Comparison of ENCODE assay signal across 15 cellular contexts in the genomic region with DNA sequence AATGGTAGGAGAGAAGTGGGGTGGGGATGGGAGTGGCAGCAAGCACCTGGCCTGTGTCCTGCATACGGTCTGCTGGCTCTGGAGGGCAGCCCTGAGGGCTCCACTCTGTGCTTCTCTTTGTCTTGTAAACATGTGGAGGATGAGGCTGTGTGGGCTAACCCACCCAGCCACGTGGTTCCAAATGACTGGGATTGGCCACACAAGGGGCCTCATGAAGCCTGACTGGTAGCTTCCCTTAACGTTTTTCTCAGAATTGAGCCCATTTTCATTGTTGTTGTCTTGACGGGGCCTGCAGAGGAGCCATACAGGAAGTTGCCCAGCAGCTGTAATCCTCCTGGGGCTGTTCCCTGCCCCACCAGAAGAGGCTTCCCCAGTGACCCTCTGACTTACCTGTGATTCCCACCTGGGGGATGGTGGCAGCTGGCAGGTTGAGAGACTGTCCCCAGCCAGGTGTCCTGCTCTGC. TPM values are rescaled to one million over a fixed set of nuclear protein-coding genes. Genes with fewer than 3 reads are reported as not detected.
A peak's percentile ranks its signal among the peaks of the same experiment; 100 is the strongest.
DNase-seq lines count a peak whose midpoint lies in the region; ATAC-seq and TF ChIP-seq lines count a peak whose summit lies in the region.
"Had no signal": no experiment of that assay in that cellular context is flagged by ENCODE, and none has a peak within 500 bp of the region (broad histone marks: within the 10 kb centered on the region; RNA-seq: fewer than 3 reads in every experiment).

No MANE protein-coding gene starts in this region.

- peak; percentile 40 for DNase-seq in activated CD4-positive, alpha-beta T cell treated with anti-CD3 and anti-CD28 coated beads, Interleukin-2, amount 10 ng/mL, durations not matched to agents 7 days and 5 days
- DNase-seq in activated CD4-positive, alpha-beta T cell treated with anti-CD3 and anti-CD28 coated beads, Interleukin-2, amount 50 U/mL, for 1 hour = no peak
- no peak for DNase-seq in H9
- no peak for DNase-seq in gastrocnemius medialis
- DNase-seq in stimulated activated naive CD4-positive, alpha-beta T cell treated with Interleukin-2 at 50 U/mL for 16 hours (lab: John Stamatoyannopoulos, UW) = no peak
- DNase-seq in foreskin fibroblast = no peak
- DNase-seq in glutamatergic neuron = no peak
- DNase-seq: activated gamma-delta T cell treated with Interleukin-2 at 50 U/mL for 16 hours, occipital lobe, SW 1271, upper lobe of right lung had no signal

- no peak for TF ChIP-seq CTCF in H9 (conservative IDR thresholded peaks at IDR 0.05)
- no peak for TF ChIP-seq CTCF in gastrocnemius medialis (IDR thresholded peaks at IDR 0.05 in 4 of 5, conservative IDR thresholded peaks at IDR 0.05 in 1 of 5)
- TF ChIP-seq CTCF in foreskin fibroblast (IDR thresholded peaks at IDR 0.05; ENCODE audit: low read depth, low read length) = no peak
- TF ChIP-seq CTCF in glutamatergic neuron (IDR thresholded peaks at IDR 0.05; ENCODE audit: partially characterized antibody, unreplicated experiment) = no peak

- H3K23me2 ChIP-seq in H9 (ENCODE audit: insufficient read length, low read depth, low read length, poor library complexity, severe bottlenecking) = no peaks in the 10 kb centered on the region

- no peak overlapping the region for H3K4ac ChIP-seq in H9 (ENCODE audit: low read depth, low read length)

- no peak overlapping the region for H2BK5ac ChIP-seq in H9 (ENCODE audit: insufficient read length, low read length)

- no peak for TF ChIP-seq POLR2A in gastrocnemius medialis (IDR thresholded peaks at IDR 0.05)

- H3K9ac ChIP-seq in H9 (ENCODE audit: extremely low read depth, insufficient read length, low read length) = no peak overlapping the region

- H3K36me3 ChIP-seq in gastrocnemius medialis = peaks cover 0 to 81% of the 10 kb centered on the region in 2 donors

- POLR2A ChIA-PET in activated CD4-positive, alpha-beta T cell treated with anti-CD3 and anti-CD28 coated beads, Interleukin-2, amount 10 ng/mL, durations not matched to agents 7 days and 5 days (lab: Charles Lee) = no interaction called here

- no peak overlapping the region for H3K56ac ChIP-seq in H9 (ENCODE audit: insufficient read length, low read depth, low read length)

- no peak overlapping the region for H3K27ac ChIP-seq in H9 (ENCODE audit: insufficient read length, low read depth, low read length)
- peak overlapping the region; percentile 72 to 88 (median 81) for H3K27ac ChIP-seq in gastrocnemius medialis
- H3K27ac ChIP-seq: esophagus muscularis mucosa, HL-60, upper lobe of right lung had no signal

- no peak overlapping the region for H4K5ac ChIP-seq in H9 (ENCODE audit: insufficient read length, low read depth, low read length)

- peaks cover 67% of the 10 kb centered on the region for H3K36me3 Mint-ChIP-seq in activated CD4-positive, alpha-beta T cell treated with anti-CD3 and anti-CD28 coated beads, Interleukin-2, amount 10 ng/mL, durations not matched to agents 7 days and 5 days (ENCODE audit: low read depth)
- peaks cover 64 to 96% (median 93%) of the 10 kb centered on the region in 3 experiments for H3K36me3 Mint-ChIP-seq in H9 (ENCODE audit: insufficient read depth in 1 of 3, low read depth in 3 of 3)
- peaks cover 97% of the 10 kb centered on the region for H3K36me3 Mint-ChIP-seq in activated T-helper 17 cell treated with anti-CD3 and anti-CD28 coated beads, Interleukin-2, amount 50 U/mL, for 72 hours (ENCODE audit: low read depth)
- H3K36me3 Mint-ChIP-seq in glutamatergic neuron (ENCODE audit: unreplicated experiment) = no peaks in the 10 kb centered on the region

- no peak overlapping the region for H3K18ac ChIP-seq in H9 (ENCODE audit: insufficient read length, low read depth, low read length)

- peak; percentile 86 for ATAC-seq in activated T-helper 17 cell treated with anti-CD3 and anti-CD28 coated beads, Interleukin-2, amount 50 U/mL, for 72 hours (replicated peaks)
- no peak for ATAC-seq in gastrocnemius medialis
- ATAC-seq: upper lobe of right lung had no signal

- H2BK15ac ChIP-seq in H9 (ENCODE audit: low read depth, low read length) = no peak overlapping the region

- H3K14ac ChIP-seq in H9 (ENCODE audit: insufficient read depth, low read length) = no peak overlapping the region

- H3K9me3 Mint-ChIP-seq in activated CD4-positive, alpha-beta T cell treated with anti-CD3 and anti-CD28 coated beads, Interleukin-2, amount 10 ng/mL, durations not matched to agents 7 days and 5 days = no peaks in the 10 kb centered on the region
- H3K9me3 Mint-ChIP-seq in H9 = no peaks in the 10 kb centered on the region
- no peaks in the 10 kb centered on the region for H3K9me3 Mint-ChIP-seq in activated T-helper 17 cell treated with anti-CD3 and anti-CD28 coated beads, Interleukin-2, amount 50 U/mL, for 72 hours
- peaks cover 4% of the 10 kb centered on the region for H3K9me3 Mint-ChIP-seq in glutamatergic neuron (ENCODE audit: unreplicated experiment)

- peak overlapping the region; percentile 91 for H3K27ac Mint-ChIP-seq in activated CD4-positive, alpha-beta T cell treated with anti-CD3 and anti-CD28 coated beads, Interleukin-2, amount 10 ng/mL, durations not matched to agents 7 days and 5 days
- peak overlapping the region in 2 of 3 experiments; percentile 46 to 91; a peak in 4 of 7 replicates for H3K27ac Mint-ChIP-seq in H9
- peak overlapping the region; percentile 92 for H3K27ac Mint-ChIP-seq in activated T-helper 17 cell treated with anti-CD3 and anti-CD28 coated beads, Interleukin-2, amount 50 U/mL, for 72 hours
- H3K27ac Mint-ChIP-seq in glutamatergic neuron (ENCODE audit: unreplicated experiment) = no peak overlapping the region

- no peak overlapping the region for H2BK20ac ChIP-seq in H9 (ENCODE audit: low read depth, low read length, poor library complexity, severe bottlenecking)

- no peak overlapping the region for H3T11ph ChIP-seq in H9 (ENCODE audit: low read length)

- CTCF ChIA-PET in activated CD4-positive, alpha-beta T cell treated with anti-CD3 and anti-CD28 coated beads, Interleukin-2, amount 10 ng/mL, durations not matched to agents 7 days and 5 days (lab: Charles Lee) = interaction anchor here (0.7 to 3.6 kb wide), 4 partner anchors 9 to 50 kb away, joined by 3 to 13 read pairs (median 4); a partner anchor contains a TSS

- WGBS in H9 (ENCODE audit: extremely low coverage, insufficient read length, low lambda C conversion rate) = no CpG with 5 or more reads among the region's 4 CpGs

- in situ Hi-C loops in gastrocnemius medialis (cut with MboI; ENCODE audit: low sequenced_read_pairs in 4 of 4) = no loop called here

- no peak overlapping the region for H2AK5ac ChIP-seq in H9 (ENCODE audit: insufficient read length, low read length)

- H4K8ac ChIP-seq in H9 (replicated peaks; ENCODE audit: insufficient read length, low read depth, low read length) = no peak overlapping the region

- no peak overlapping the region for H3K4me2 ChIP-seq in H9 (ENCODE audit: insufficient read depth, insufficient read length, low read length)

- H3K4me3 ChIP-seq in gastrocnemius medialis (no peak overlapping the region), foreskin fibroblast (ENCODE audit: low read depth in 1 of 2, low read length in 2 of 2) (no peak overlapping the region)
- H3K4me3 ChIP-seq: esophagus muscularis mucosa, lung, upper lobe of right lung had no signal

- H3K27me3 ChIP-seq in H9 (ENCODE audit: insufficient read depth, low read length) (no peaks in the 10 kb centered on the region), gastrocnemius medialis (no peaks in the 10 kb centered on the region)
- H3K27me3 ChIP-seq: esophagus muscularis mucosa, upper lobe of right lung had no signal

- intact Hi-C loops in gastrocnemius medialis (cut with DNase I; ENCODE audit: low total_unique reads) = no loop called here

- H3K79me1 ChIP-seq in H9 (ENCODE audit: insufficient read depth, low read depth, low read length, poor library complexity, severe bottlenecking) = no peaks in the 10 kb centered on the region

- H3K23ac ChIP-seq in H9 (ENCODE audit: insufficient read length, low read depth, low read length) = no peak overlapping the region

- no peaks in the 10 kb centered on the region for H4K20me1 ChIP-seq in H9 (ENCODE audit: control insufficient read depth, insufficient read depth, insufficient read length)

- H3K4me3 Mint-ChIP-seq in activated CD4-positive, alpha-beta T cell treated with anti-CD3 and anti-CD28 coated beads, Interleukin-2, amount 10 ng/mL, durations not matched to agents 7 days and 5 days = peak overlapping the region; percentile 45
- H3K4me3 Mint-ChIP-seq in H9 = no peak overlapping the region
- H3K4me3 Mint-ChIP-seq in activated T-helper 17 cell treated with anti-CD3 and anti-CD28 coated beads, Interleukin-2, amount 50 U/mL, for 72 hours = peak overlapping the region; percentile 31
- no peak overlapping the region for H3K4me3 Mint-ChIP-seq in glutamatergic neuron (ENCODE audit: unreplicated experiment)

- no peaks in the 10 kb centered on the region for H3K27me3 Mint-ChIP-seq in activated CD4-positive, alpha-beta T cell treated with anti-CD3 and anti-CD28 coated beads, Interleukin-2, amount 10 ng/mL, durations not matched to agents 7 days and 5 days
- H3K27me3 Mint-ChIP-seq in H9 (ENCODE audit: low read depth) (no peaks in the 10 kb centered on the region), glutamatergic neuron (ENCODE audit: unreplicated experiment) (peaks cover 13% of the 10 kb centered on the region)
- no peaks in the 10 kb centered on the region for H3K27me3 Mint-ChIP-seq in activated T-helper 17 cell treated with anti-CD3 and anti-CD28 coated beads, Interleukin-2, amount 50 U/mL, for 72 hours

- no peaks in the 10 kb centered on the region for H3K79me2 ChIP-seq in H9 (ENCODE audit: insufficient read depth, low read length)

- no peak overlapping the region for H2BK120ac ChIP-seq in H9 (ENCODE audit: low read depth, low read length, poor library complexity, severe bottlenecking)

- H4K91ac ChIP-seq in H9 (ENCODE audit: insufficient read length, low read depth, low read length) = no peak overlapping the region

- H3K4me1 ChIP-seq in H9 (ENCODE audit: insufficient read depth, low read length) = no peaks in the 10 kb centered on the region
- H3K4me1 ChIP-seq in gastrocnemius medialis = peaks cover 14 to 25% of the 10 kb centered on the region in 2 donors
- H3K4me1 ChIP-seq: upper lobe of right lung had no signal

- H3K4me1 Mint-ChIP-seq in activated CD4-positive, alpha-beta T cell treated with anti-CD3 and anti-CD28 coated beads, Interleukin-2, amount 10 ng/mL, durations not matched to agents 7 days and 5 days = peaks cover 42% of the 10 kb centered on the region
- H3K4me1 Mint-ChIP-seq in H9 = peaks cover 11 to 14% of the 10 kb centered on the region in 2 experiments; a peak in 3 of 4 replicates
- H3K4me1 Mint-ChIP-seq in activated T-helper 17 cell treated with anti-CD3 and anti-CD28 coated beads, Interleukin-2, amount 50 U/mL, for 72 hours = peaks cover 6% of the 10 kb centered on the region
- H3K4me1 Mint-ChIP-seq in glutamatergic neuron (ENCODE audit: low read depth, unreplicated experiment) = peaks cover 24% of the 10 kb centered on the region

- no peak overlapping the region for H2AFZ ChIP-seq in H9 (ENCODE audit: low read length)

- no peak overlapping the region for H2BK12ac ChIP-seq in H9 (ENCODE audit: insufficient read length, low read depth, low read length)

- no peaks in the 10 kb centered on the region for H3K9me3 ChIP-seq in H9 (ENCODE audit: control insufficient read depth, low read depth, low read length)
- no peaks in the 10 kb centered on the region for H3K9me3 ChIP-seq in gastrocnemius medialis
- H3K9me3 ChIP-seq: esophagus muscularis mucosa, upper lobe of right lung had no signal

RNA-seq across cellular contexts. Expression of a gene that starts 18.0 kb away (rescaled TPM):
- total RNA-seq in activated CD4-positive, alpha-beta T cell treated with anti-CD3 and anti-CD28 coated beads, Interleukin-2, amount 10 ng/mL, durations not matched to agents 7 days and 5 days = 1 to 10 TPM; 9.0 to 9.9 TPM
- 9.0 and 9.8 TPM in 2 replicates for total RNA-seq in H9 (2021)
- total RNA-seq in activated T-helper 17 cell treated with anti-CD3 and anti-CD28 coated beads, Interleukin-2, amount 50 U/mL, for 72 hours = 1 to 10 TPM; 5.0 to 9.3 TPM
- 1 to 10 TPM in 3 of 4 donors, under 1 TPM in 1; 0.72 to 1.5 (median 1.3) TPM for total RNA-seq in gastrocnemius medialis
- 1.2 TPM for total RNA-seq in glutamatergic neuron (ENCODE audit: unreplicated experiment)
- total RNA-seq: esophagus muscularis mucosa had no signal

RNA-seq across cellular contexts. Expression of a gene that starts 34.0 kb away (rescaled TPM):
- 10 to 100 TPM; 91.4 to 92.6 TPM for total RNA-seq in activated CD4-positive, alpha-beta T cell treated with anti-CD3 and anti-CD28 coated beads, Interleukin-2, amount 10 ng/mL, durations not matched to agents 7 days and 5 days
- total RNA-seq in H9 (2021) = 132 and 136 TPM in 2 replicates
- total RNA-seq in activated T-helper 17 cell treated with anti-CD3 and anti-CD28 coated beads, Interleukin-2, amount 50 U/mL, for 72 hours = 10 to 100 TPM; 51.4 to 70.1 TPM
- total RNA-seq in gastrocnemius medialis = 10 to 100 TPM; 37.8 to 65.6 (median 55.2) TPM
- 227 TPM for total RNA-seq in glutamatergic neuron (ENCODE audit: unreplicated experiment)

RNA-seq across cellular contexts. Expression of a gene that starts 36.9 kb away (rescaled TPM):
- 1 to 10 TPM; 7.8 to 8.8 TPM for total RNA-seq in activated CD4-positive, alpha-beta T cell treated with anti-CD3 and anti-CD28 coated beads, Interleukin-2, amount 10 ng/mL, durations not matched to agents 7 days and 5 days
- total RNA-seq in H9 (2021) = 12.1 and 15.0 TPM in 2 replicates
- total RNA-seq in activated T-helper 17 cell treated with anti-CD3 and anti-CD28 coated beads, Interleukin-2, amount 50 U/mL, for 72 hours = 1 to 10 TPM; 3.8 to 5.9 TPM
- 10 to 100 TPM in 1 of 4 donors, 1 to 10 TPM in 3; 2.4 to 19.0 (median 6.2) TPM for total RNA-seq in gastrocnemius medialis
- 52.4 TPM for total RNA-seq in glutamatergic neuron (ENCODE audit: unreplicated experiment)

RNA-seq across cellular contexts. Expression of a gene that starts 48.1 kb away (rescaled TPM):
- under 1 TPM; 0.27 to 0.50 TPM for total RNA-seq in activated CD4-positive, alpha-beta T cell treated with anti-CD3 and anti-CD28 coated beads, Interleukin-2, amount 10 ng/mL, durations not matched to agents 7 days and 5 days
- 4.9 and 5.3 TPM in 2 replicates for total RNA-seq in H9 (2021)
- total RNA-seq in activated T-helper 17 cell treated with anti-CD3 and anti-CD28 coated beads, Interleukin-2, amount 50 U/mL, for 72 hours = under 1 TPM; 0.45 to 0.50 TPM
- total RNA-seq in gastrocnemius medialis = 1 to 10 TPM in 2 of 4 donors, under 1 TPM in 1, not detected in 1; 0.91 to 3.6 (median 1.4) TPM
- total RNA-seq in glutamatergic neuron (ENCODE audit: unreplicated experiment) = 28.8 TPM

RNA-seq across cellular contexts. Expression of a gene that starts 53.0 kb away (rescaled TPM):
- 10 to 100 TPM; 44.6 to 55.4 TPM for total RNA-seq in activated CD4-positive, alpha-beta T cell treated with anti-CD3 and anti-CD28 coated beads, Interleukin-2, amount 10 ng/mL, durations not matched to agents 7 days and 5 days
- total RNA-seq in H9 (2021) (47.5 and 53.7 TPM in 2 replicates), gastrocnemius medialis (100 to 1,000 TPM; 157 to 290 (median 181) TPM), glutamatergic neuron (ENCODE audit: unreplicated experiment) (35.9 TPM)
- 100 to 1,000 TPM in 1 of 2 donors, 10 to 100 TPM in 1; 49.6 to 104 TPM for total RNA-seq in activated T-helper 17 cell treated with anti-CD3 and anti-CD28 coated beads, Interleukin-2, amount 50 U/mL, for 72 hours

Comparison
In these comparisons a context has a peak if more than half of its experiments do, and no peak if none do; other contexts are left out.
1. H3K4me3 Mint-ChIP-seq: peak in activated CD4-positive, alpha-beta T cell treated with anti-CD3 and anti-CD28 coated beads, Interleukin-2, amount 10 ng/mL, durations not matched to agents 7 days and 5 days (single experiment) and activated T-helper 17 cell treated with anti-CD3 and anti-CD28 coated beads, Interleukin-2, amount 50 U/mL, for 72 hours (single experiment); none in H9 (0 of 2) and glutamatergic neuron (single experiment).